Comparison of ENCODE assay signal across 9 cellular contexts in genomic region chr9:14585730-14586473, GRCh38.
DNase-seq lines count a peak whose midpoint lies in the region; ATAC-seq and TF ChIP-seq lines count a peak whose summit lies in the region.
"Had no signal": no experiment of that assay in that cellular context is flagged by ENCODE, and none has a peak within 500 bp of the region (broad histone marks: within the 10 kb centered on the region; RNA-seq: fewer than 3 reads in every experiment).

No MANE protein-coding gene starts in this region.

- peak; percentile 99 for ATAC-seq in GM21447 (IDR thresholded peaks at IDR 0.05; ENCODE audit: unreplicated experiment)
- peak; percentile 99 for ATAC-seq in HG03354 (IDR thresholded peaks at IDR 0.05; ENCODE audit: poor library complexity, severe bottlenecking, unreplicated experiment)
- ATAC-seq in esophagus mucosa = peak; percentile 33

- H3K4me1 ChIP-seq in esophagus muscularis mucosa = no peaks in the 10 kb centered on the region

- WGBS in esophagus muscularis mucosa = 75% methylated on average over 7 of the region's 8 CpGs

- no peak for TF ChIP-seq EP300 in esophagus muscularis mucosa (IDR thresholded peaks at IDR 0.05)

- H3K36me3 ChIP-seq in esophagus muscularis mucosa = peaks cover 0 to 9% (median 4%) of the 10 kb centered on the region in 4 donors

- H3K9me3 ChIP-seq in esophagus muscularis mucosa = peaks cover 0 to 7% (median 0%) of the 10 kb centered on the region in 4 donors

- H3K27ac ChIP-seq in esophagus muscularis mucosa (replicated peaks in 1 of 4) = no peak overlapping the region
- H3K27ac ChIP-seq: 22Rv1 had no signal

- peak; percentile 15 for DNase-seq in NK-92 treated with Interleukin-12 subunit alpha and Interleukin-12 subunit beta, amount 100 ng/mL, for 24 hours (lab: John Stamatoyannopoulos, UW)
- DNase-seq in NK-92 (lab: John Stamatoyannopoulos, UW; ENCODE audit: unreplicated experiment) (no peak), NCI-H69 (lab: John Stamatoyannopoulos, UW) (no peak), esophagus muscularis mucosa (ENCODE audit: extremely low spot score) (no peak), inferior parietal cortex (ENCODE audit: extremely low spot score) (no peak)

- TF ChIP-seq CTCF in esophagus muscularis mucosa (IDR thresholded peaks at IDR 0.05) = no peak

- intact Hi-C loops in esophagus muscularis mucosa (cut with DNase I) = no loop called here

- no peaks in the 10 kb centered on the region for H3K27me3 ChIP-seq in esophagus muscularis mucosa

- no peak overlapping the region for H3K4me3 ChIP-seq in esophagus muscularis mucosa

- TF ChIP-seq POLR2A in esophagus muscularis mucosa (IDR thresholded peaks at IDR 0.05; ENCODE audit: low read depth) = no peak

Comparison
In these comparisons a context has a peak if more than half of its experiments do, and no peak if none do; other contexts are left out.
1. ATAC-seq: peak in every context shown above with its lines; median percentile 99 in GM21447; 99 in HG03354; 33 in esophagus mucosa.